In the genomic region with DNA sequence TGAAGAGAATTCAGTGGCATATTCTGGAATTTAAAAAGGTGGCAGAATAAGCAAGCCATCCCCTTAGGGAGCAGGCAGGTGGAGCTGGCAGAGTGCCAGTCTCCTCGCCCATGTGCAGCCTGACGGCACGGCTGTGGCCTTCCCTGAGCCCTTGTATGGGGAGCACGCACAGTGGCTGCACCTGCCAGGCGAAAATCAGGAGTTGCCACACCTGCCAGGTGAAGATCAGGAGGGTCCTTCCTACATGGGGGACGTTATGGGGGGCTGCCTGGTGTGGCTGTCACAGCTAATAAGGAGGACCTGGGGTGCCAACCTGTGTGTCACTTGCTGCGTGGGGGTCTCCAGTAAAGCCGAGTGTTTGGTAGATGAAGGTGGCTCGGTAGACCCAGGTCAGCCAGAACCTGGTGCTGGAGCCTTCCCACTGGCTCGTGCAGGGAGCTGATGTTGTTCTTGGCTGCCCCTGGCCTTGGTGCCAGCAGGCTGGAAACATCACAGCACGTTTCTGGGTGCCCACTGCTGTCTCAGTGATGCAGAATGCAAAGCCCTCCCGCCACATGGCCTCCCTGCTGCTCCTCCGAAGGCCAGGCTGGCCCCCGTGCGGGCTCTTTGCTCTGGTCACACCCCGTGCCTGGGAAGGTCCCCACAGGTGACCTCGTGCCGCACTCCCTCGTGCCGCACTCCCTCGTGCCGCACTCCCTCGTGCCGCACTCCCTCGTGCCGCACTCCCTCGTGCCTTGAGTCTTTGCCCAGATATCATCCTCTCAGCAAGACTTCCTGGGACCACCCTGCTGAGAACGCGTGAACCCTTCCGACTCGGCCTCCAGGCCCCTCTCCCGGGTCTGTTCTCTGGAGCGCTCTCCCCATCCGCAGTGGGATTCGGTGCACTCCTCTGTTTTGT, we compare ENCODE assay signal across 16 cellular contexts. TPM values are rescaled to one million over a fixed set of nuclear protein-coding genes. Genes with fewer than 3 reads are reported as not detected.
A peak's percentile ranks its signal among the peaks of the same experiment; 100 is the strongest.
DNase-seq lines count a peak whose midpoint lies in the region; ATAC-seq and TF ChIP-seq lines count a peak whose summit lies in the region.
"Had no signal": no experiment of that assay in that cellular context is flagged by ENCODE, and none has a peak within 500 bp of the region (broad histone marks: within the 10 kb centered on the region; RNA-seq: fewer than 3 reads in every experiment).

No MANE protein-coding gene starts in this region.

- TF ChIP-seq EP300 in stomach (IDR thresholded peaks at IDR 0.05): no peak

- no peaks in the 10 kb centered on the region for H3K27me3 ChIP-seq in stomach

- no peak overlapping the region for H3K4me3 ChIP-seq in stomach

- no peak for TF ChIP-seq POLR2A in stomach (IDR thresholded peaks at IDR 0.05)

- ATAC-seq in WTC11 (no peak), GM21447 (IDR thresholded peaks at IDR 0.05; ENCODE audit: unreplicated experiment) (no peak)
- ATAC-seq: activated CD8-positive, alpha-beta T cell treated with anti-CD3 and anti-CD28 coated beads for 36 hours; PC-3 had no signal

- no peak overlapping the region for H3K4me3 Mint-ChIP-seq in WTC11
- H3K4me3 Mint-ChIP-seq: activated CD8-positive, alpha-beta T cell treated with anti-CD3 and anti-CD28 coated beads for 36 hours; activated naive CD4-positive, alpha-beta T cell treated with anti-CD3 and anti-CD28 coated beads, Interleukin-2, amount 50 U/mL, for 24 hours; central memory CD8-positive, alpha-beta T cell had no signal

- H3K27me3 Mint-ChIP-seq in WTC11 (ENCODE audit: low read depth): no peaks in the 10 kb centered on the region
- H3K27me3 Mint-ChIP-seq: activated CD8-positive, alpha-beta T cell treated with anti-CD3 and anti-CD28 coated beads for 36 hours; activated naive CD4-positive, alpha-beta T cell treated with anti-CD3 and anti-CD28 coated beads, Interleukin-2, amount 50 U/mL, for 24 hours; central memory CD8-positive, alpha-beta T cell; IgD-negative memory B cell had no signal

- CTCF ChIA-PET in WTC11 (lab: Charles Lee): interaction anchor here (0.8 kb wide), 1 partner anchor 153 kb away, joined by 3 read pairs; no protein-coding TSS in a partner anchor

- no peaks in the 10 kb centered on the region for H3K9me3 ChIP-seq in stomach

- H3K36me3 ChIP-seq in stomach: peaks cover 21 to 100% (median 95%) of the 10 kb centered on the region in 4 donors

- H3K4me1 Mint-ChIP-seq in WTC11: peaks cover 4% of the 10 kb centered on the region
- H3K4me1 Mint-ChIP-seq: activated naive CD4-positive, alpha-beta T cell treated with anti-CD3 and anti-CD28 coated beads, Interleukin-2, amount 50 U/mL, for 24 hours; central memory CD8-positive, alpha-beta T cell had no signal

- POLR2A ChIA-PET in WTC11 (lab: Charles Lee): no interaction called here

- no peaks in the 10 kb centered on the region for H3K9me3 Mint-ChIP-seq in WTC11
- H3K9me3 Mint-ChIP-seq: activated CD8-positive, alpha-beta T cell treated with anti-CD3 and anti-CD28 coated beads for 36 hours; activated naive CD4-positive, alpha-beta T cell treated with anti-CD3 and anti-CD28 coated beads, Interleukin-2, amount 50 U/mL, for 24 hours; central memory CD8-positive, alpha-beta T cell; IgD-negative memory B cell had no signal

- H3K36me3 Mint-ChIP-seq in WTC11: peaks cover 33% of the 10 kb centered on the region

- no peak for TF ChIP-seq CTCF in WTC11 (IDR thresholded peaks at IDR 0.05)
- no peak for TF ChIP-seq CTCF in stomach (IDR thresholded peaks at IDR 0.05)

- intact Hi-C loops in stomach (cut with DNase I; ENCODE audit: low total_unique reads): no loop called here

- no peak overlapping the region for H3K27ac ChIP-seq in stomach
- H3K27ac ChIP-seq: epithelial cell of prostate had no signal

- WGBS in stomach, 5 donors: 85 to 92% (median 89%) methylated on average over 27 to 35 of the region's 35 CpGs

- no peak overlapping the region for H3K27ac Mint-ChIP-seq in WTC11
- H3K27ac Mint-ChIP-seq: activated CD8-positive, alpha-beta T cell treated with anti-CD3 and anti-CD28 coated beads for 36 hours; activated naive CD4-positive, alpha-beta T cell treated with anti-CD3 and anti-CD28 coated beads, Interleukin-2, amount 50 U/mL, for 24 hours; IgD-negative memory B cell had no signal

- peak; percentile 49 for DNase-seq in activated CD8-positive, alpha-beta memory T cell treated with anti-CD3 and anti-CD28 coated beads for 24 hours
- DNase-seq in activated CD8-positive, alpha-beta memory T cell treated with anti-CD3 and anti-CD28 coated beads, Interleukin-2, amount 50 U/mL, for 4 hours: no peak
- DNase-seq in NCI-H1105 treated with DMSO at 0.1 percent for 48 hours (lab: John Stamatoyannopoulos, UW): peak; percentile 88
- peak; percentile 2 for DNase-seq in WTC11 (ENCODE audit: low spot score)
- DNase-seq in stomach: peak; percentile 28
- DNase-seq in HPDE6-E6E7 (ENCODE audit: extremely low spot score): no peak
- no peak for DNase-seq in H4 (ENCODE audit: low spot score)
- DNase-seq: activated CD8-positive, alpha-beta T cell treated with anti-CD3 and anti-CD28 coated beads for 36 hours; kidney glomerular epithelial cell; NCI-H1694 treated with DMSO at 0.1 percent for 48 hours; PC-3 had no signal

- no peaks in the 10 kb centered on the region for H3K4me1 ChIP-seq in stomach

TF ChIP-seq in WTC11, 78 proteins besides CTCF, POLR2A, EP300 and RAD21:
- TF ChIP-seq ELF4 (CRISPR knock-in tag; IDR thresholded peaks at IDR 0.05; ENCODE audit: low read depth) (no peak), FOXP1 (CRISPR knock-in tag; IDR thresholded peaks at IDR 0.05; ENCODE audit: borderline replicate concordance) (0 out of 2 replicates have a peak, but pooled peaks have one; percentile 19)
- TF ChIP-seq, protein P1, sequence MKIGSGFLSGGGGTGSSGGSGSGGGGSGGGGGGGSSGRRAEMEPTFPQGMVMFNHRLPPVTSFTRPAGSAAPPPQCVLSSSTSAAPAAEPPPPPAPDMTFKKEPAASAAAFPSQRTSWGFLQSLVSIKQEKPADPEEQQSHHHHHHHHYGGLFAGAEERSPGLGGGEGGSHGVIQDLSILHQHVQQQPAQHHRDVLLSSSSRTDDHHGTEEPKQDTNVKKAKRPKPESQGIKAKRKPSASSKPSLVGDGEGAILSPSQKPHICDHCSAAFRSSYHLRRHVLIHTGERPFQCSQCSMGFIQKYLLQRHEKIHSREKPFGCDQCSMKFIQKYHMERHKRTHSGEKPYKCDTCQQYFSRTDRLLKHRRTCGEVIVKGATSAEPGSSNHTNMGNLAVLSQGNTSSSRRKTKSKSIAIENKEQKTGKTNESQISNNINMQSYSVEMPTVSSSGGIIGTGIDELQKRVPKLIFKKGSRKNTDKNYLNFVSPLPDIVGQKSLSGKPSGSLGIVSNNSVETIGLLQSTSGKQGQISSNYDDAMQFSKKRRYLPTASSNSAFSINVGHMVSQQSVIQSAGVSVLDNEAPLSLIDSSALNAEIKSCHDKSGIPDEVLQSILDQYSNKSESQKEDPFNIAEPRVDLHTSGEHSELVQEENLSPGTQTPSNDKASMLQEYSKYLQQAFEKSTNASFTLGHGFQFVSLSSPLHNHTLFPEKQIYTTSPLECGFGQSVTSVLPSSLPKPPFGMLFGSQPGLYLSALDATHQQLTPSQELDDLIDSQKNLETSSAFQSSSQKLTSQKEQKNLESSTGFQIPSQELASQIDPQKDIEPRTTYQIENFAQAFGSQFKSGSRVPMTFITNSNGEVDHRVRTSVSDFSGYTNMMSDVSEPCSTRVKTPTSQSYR (CRISPR knock-in tag; IDR thresholded peaks at IDR 0.05): no peak

RNA-seq across cellular contexts. Expression of gene SLC37A1, which starts 55.4 kb away (rescaled TPM):
- total RNA-seq in WTC11 (2021) (22.7 to 26.3 TPM (median 25.8 TPM) in 3 replicates), stomach (10 to 100 TPM in 4 of 5 donors, 1 to 10 TPM in 1; 9.8 to 72.9 (median 23.9) TPM)
- polyA plus RNA-seq in stomach: 10 to 100 TPM; 10.3 to 12.4 (median 11.3) TPM
- total RNA-seq in H4 (2014; rRNA removed; shearing (Covaris generic)): 6.7 and 9.2 TPM in 2 replicates

Comparison
In these comparisons a context has a peak if more than half of its experiments do, and no peak if none do; other contexts are left out.
1. DNase-seq: peak in activated CD8-positive, alpha-beta memory T cell treated with anti-CD3 and anti-CD28 coated beads for 24 hours (single experiment), NCI-H1105 treated with DMSO at 0.1 percent for 48 hours (single experiment), WTC11 (single experiment) and stomach (single experiment); none in activated CD8-positive, alpha-beta memory T cell treated with anti-CD3 and anti-CD28 coated beads, Interleukin-2, amount 50 U/mL, for 4 hours (single experiment), HPDE6-E6E7 (single experiment) and H4 (single experiment).